ENCODE assay signal across 22 cellular contexts in genomic region chr20:10793741-10794140, GRCh38.
DNase-seq lines count a peak whose midpoint lies in the region; ATAC-seq and TF ChIP-seq lines count a peak whose summit lies in the region.
"Had no signal": no experiment of that assay in that cellular context is flagged by ENCODE, and none has a peak within 500 bp of the region (broad histone marks: within the 10 kb centered on the region; RNA-seq: fewer than 3 reads in every experiment).

No MANE protein-coding gene starts in this region.

- no peaks in the 10 kb centered on the region for H3K36me3 Mint-ChIP-seq in T-cell
- H3K36me3 Mint-ChIP-seq: CD14-positive monocyte, type B pancreatic cell had no signal

- intact Hi-C loops in esophagus muscularis mucosa (cut with DNase I) = no loop called here

- TF ChIP-seq POLR2A in esophagus muscularis mucosa (IDR thresholded peaks at IDR 0.05; ENCODE audit: low read depth) = no peak

- H3K4me1 ChIP-seq in esophagus muscularis mucosa = no peaks in the 10 kb centered on the region
- H3K4me1 ChIP-seq: A549 had no signal

- peaks cover 0 to 4% (median 0%) of the 10 kb centered on the region in 3 donors for H3K4me1 Mint-ChIP-seq in T-cell
- H3K4me1 Mint-ChIP-seq: CD14-positive monocyte had no signal

- H3K27me3 ChIP-seq in esophagus muscularis mucosa = no peaks in the 10 kb centered on the region
- H3K27me3 ChIP-seq: sigmoid colon had no signal

- H3K4me3 ChIP-seq in esophagus muscularis mucosa = no peak overlapping the region
- H3K4me3 ChIP-seq: A549, GM23248, sigmoid colon had no signal

- H3K27me3 Mint-ChIP-seq in T-cell = peaks cover 0 to 5% of the 10 kb centered on the region in 2 donors
- H3K27me3 Mint-ChIP-seq: stimulated activated naive CD8-positive, alpha-beta T cell treated with anti-CD3 and anti-CD28 coated beads, Interleukin-15, Interleukin-2, amounts not matched to agents 100 ng/mL and 50 ng/mL, for 24 hours had no signal

- CTCF ChIA-PET in T-cell (lab: Charles Lee) = no interaction called here

- TF ChIP-seq CTCF in esophagus muscularis mucosa (IDR thresholded peaks at IDR 0.05) = no peak

- no peak overlapping the region for H3K4me3 Mint-ChIP-seq in T-cell
- H3K4me3 Mint-ChIP-seq: activated T-helper 1 cell treated with anti-CD3 and anti-CD28 coated beads, Interleukin-12 subunit alpha, Interleukin-12 subunit beta, Interleukin-2, Interleukin-4 antibody, amounts not matched to agents 30 ng/mL and 10 ng/mL and 1 ng/mL, durations not matched to agents 14 hours and 24 hours and 36 hours; CD14-positive monocyte; stimulated activated naive CD8-positive, alpha-beta T cell treated with anti-CD3 and anti-CD28 coated beads, Interleukin-15, Interleukin-2, amounts not matched to agents 100 ng/mL and 50 ng/mL, for 24 hours; T-helper 2 cell treated with Interferon-gamma antibody and Interleukin-4, amounts not matched to agents 5 μg/mL and 100 μg/mL, for 36 hours; type B pancreatic cell had no signal

- 87% methylated on average over 14 of the region's 14 CpGs for WGBS in esophagus muscularis mucosa

- no peaks in the 10 kb centered on the region for H3K9me3 ChIP-seq in esophagus muscularis mucosa
- H3K9me3 ChIP-seq: A549, sigmoid colon had no signal

- H3K36me3 ChIP-seq in esophagus muscularis mucosa = no peaks in the 10 kb centered on the region
- H3K36me3 ChIP-seq: sigmoid colon had no signal

- ATAC-seq in HG02588 (IDR thresholded peaks at IDR 0.05; ENCODE audit: unreplicated experiment) (no peak), T-cell (replicated peaks in 1 of 4) (no peak), HG02840 (IDR thresholded peaks at IDR 0.05; ENCODE audit: low FRiP score, unreplicated experiment) (no peak)
- ATAC-seq: A549 had no signal

- DNase-seq in NCI-H526 (lab: John Stamatoyannopoulos, UW) (peak; percentile 4 to 27), NCI-H526 treated with DMSO at 0.1 percent for 48 hours (lab: John Stamatoyannopoulos, UW) (no peak), NCI-H510A treated with DMSO at 0.1 percent for 48 hours (lab: John Stamatoyannopoulos, UW) (peak; percentile 65), esophagus muscularis mucosa (ENCODE audit: extremely low spot score) (peak; percentile 55), inferior parietal cortex (ENCODE audit: extremely low spot score) (no peak), T-cell (no peak)
- DNase-seq: activated CD8-positive, alpha-beta memory T cell treated with anti-CD3 and anti-CD28 coated beads for 24 hours; DND-41; erythroblast; GM23248; KBM-7; MV-4-11; NCI-H82; sigmoid colon had no signal

- no peak overlapping the region for H3K27ac ChIP-seq in esophagus muscularis mucosa (replicated peaks in 1 of 4)
- H3K27ac ChIP-seq: A549, GM23248, sigmoid colon had no signal

- H3K9me3 Mint-ChIP-seq in T-cell = peaks cover 0 to 5% (median 2%) of the 10 kb centered on the region in 3 donors
- H3K9me3 Mint-ChIP-seq: activated T-helper 1 cell treated with anti-CD3 and anti-CD28 coated beads, Interleukin-12 subunit alpha, Interleukin-12 subunit beta, Interleukin-2, Interleukin-4 antibody, amounts not matched to agents 30 ng/mL and 10 ng/mL and 1 ng/mL, durations not matched to agents 14 hours and 24 hours and 36 hours; stimulated activated naive CD8-positive, alpha-beta T cell treated with anti-CD3 and anti-CD28 coated beads, Interleukin-15, Interleukin-2, amounts not matched to agents 100 ng/mL and 50 ng/mL, for 24 hours had no signal

- POLR2A ChIA-PET in T-cell (lab: Charles Lee) = no interaction called here

- H3K27ac Mint-ChIP-seq in T-cell = no peak overlapping the region
- H3K27ac Mint-ChIP-seq: activated T-helper 1 cell treated with anti-CD3 and anti-CD28 coated beads, Interleukin-12 subunit alpha, Interleukin-12 subunit beta, Interleukin-2, Interleukin-4 antibody, amounts not matched to agents 30 ng/mL and 10 ng/mL and 1 ng/mL, durations not matched to agents 14 hours and 24 hours and 36 hours; CD14-positive monocyte; stimulated activated naive CD8-positive, alpha-beta T cell treated with anti-CD3 and anti-CD28 coated beads, Interleukin-15, Interleukin-2, amounts not matched to agents 100 ng/mL and 50 ng/mL, for 24 hours; T-helper 2 cell treated with Interferon-gamma antibody and Interleukin-4, amounts not matched to agents 5 μg/mL and 100 μg/mL, for 36 hours; type B pancreatic cell had no signal

- TF ChIP-seq EP300 in esophagus muscularis mucosa (IDR thresholded peaks at IDR 0.05) = no peak

Comparison
In these comparisons a context has a peak if more than half of its experiments do, and no peak if none do; other contexts are left out.
1. DNase-seq: peak in NCI-H526 (2 of 2), NCI-H510A treated with DMSO at 0.1 percent for 48 hours (single experiment) and esophagus muscularis mucosa (single experiment); none in NCI-H526 treated with DMSO at 0.1 percent for 48 hours (single experiment), inferior parietal cortex (single experiment) and T-cell (0 of 34).